1 cellular context compared by ENCODE assay signal in genomic region chr2:27322766-27323591, GRCh38.
TF ChIP-seq lines count a peak whose summit lies in the region.

Gene MPV17, minus strand, starts transcription at chr2:27323097. Its CDS starts 580 bp downstream, at chr2:27322517.

TF ChIP-seq in K562, 482 proteins besides CTCF, POLR2A, EP300 and RAD21 (continued from another document and continues in another):
- TF ChIP-seq PKNOX1 (IDR thresholded peaks at IDR 0.05): peak; percentile 95
- TF ChIP-seq SAP30 (IDR thresholded peaks at IDR 0.05; ENCODE audit: borderline replicate concordance, insufficient read depth, low read depth, low read length, poor library complexity, severe bottlenecking): peak; percentile 83
- TF ChIP-seq POLR2AphosphoS2 (IDR thresholded peaks at IDR 0.05; ENCODE audit: low read length): peak; percentile 96
- TF ChIP-seq ARID1B (IDR thresholded peaks at IDR 0.05): no peak
- no peak for TF ChIP-seq PURB (CRISPR knock-in tag; IDR thresholded peaks at IDR 0.05; ENCODE audit: low read depth)
- TF ChIP-seq PTTG1 (tag; IDR thresholded peaks at IDR 0.05; ENCODE audit: low read depth): no peak
- no peak for TF ChIP-seq BDP1 (IDR thresholded peaks at IDR 0.05; ENCODE audit: insufficient read depth, insufficient read length)
- no peak for TF ChIP-seq GATAD2A (IDR thresholded peaks at IDR 0.05)
- peak; percentile 68; the same call in 1 of the 2 replicates for TF ChIP-seq THAP12 (CRISPR knock-in tag; IDR thresholded peaks at IDR 0.05)
- TF ChIP-seq CEBPZ (IDR thresholded peaks at IDR 0.05; ENCODE audit: borderline replicate concordance, low read depth, low read length): no peak
- no peak for TF ChIP-seq CBX8 (IDR thresholded peaks at IDR 0.05; ENCODE audit: borderline replicate concordance, extremely low read depth, low read depth, low read length, poor library complexity, severe bottlenecking)
- no peak for TF ChIP-seq ZC3H11A (IDR thresholded peaks at IDR 0.05; ENCODE audit: low read depth, low read length)
- TF ChIP-seq ZEB2 (IDR thresholded peaks at IDR 0.05): 0 out of 2 replicates have a peak, but pooled peaks have one; percentile 57
- TF ChIP-seq STAG1 (CRISPR knock-in tag; IDR thresholded peaks at IDR 0.05; ENCODE audit: borderline replicate concordance): no peak
- TF ChIP-seq ZBTB11 (CRISPR knock-in tag; IDR thresholded peaks at IDR 0.05): peak in 1 of 3 experiments; percentile 75; a peak in 2 of 6 replicates
- peak; percentile 38; the same call in 1 of the 2 replicates for TF ChIP-seq ATF3 (IDR thresholded peaks at IDR 0.05)
- TF ChIP-seq ATF3 (CRISPR knock-in tag; conservative IDR thresholded peaks at IDR 0.05): no peak
- TF ChIP-seq FOXM1 (IDR thresholded peaks at IDR 0.05; ENCODE audit: low read depth): no peak
- no peak for TF ChIP-seq FOXM1 (CRISPR knock-in tag; IDR thresholded peaks at IDR 0.05; ENCODE audit: low read depth)
- no peak for TF ChIP-seq IRF9 (tag; IDR thresholded peaks at IDR 0.05)
- no peak for TF ChIP-seq ZNF134 (CRISPR knock-in tag; conservative IDR thresholded peaks at IDR 0.05)
- TF ChIP-seq XRCC5 (IDR thresholded peaks at IDR 0.05; ENCODE audit: low read depth, low read length): no peak
- TF ChIP-seq ILK (tag; IDR thresholded peaks at IDR 0.05; ENCODE audit: borderline replicate concordance, low read depth): no peak
- no peak for TF ChIP-seq ZNF277 (CRISPR knock-in tag; IDR thresholded peaks at IDR 0.05; ENCODE audit: borderline replicate concordance)
- TF ChIP-seq KLF13 (tag; IDR thresholded peaks at IDR 0.05; ENCODE audit: borderline replicate concordance, low read depth): no peak
- TF ChIP-seq TSHZ1 (CRISPR knock-in tag; IDR thresholded peaks at IDR 0.05): no peak
- peak; percentile 47; the same call in 1 of the 2 replicates for TF ChIP-seq ZNF3 (CRISPR knock-in tag; IDR thresholded peaks at IDR 0.05)
- peak; percentile 92 for TF ChIP-seq GABPB1 (CRISPR knock-in tag; IDR thresholded peaks at IDR 0.05)
- TF ChIP-seq CBFA2T2 (conservative IDR thresholded peaks at IDR 0.05): peak; percentile 70
- TF ChIP-seq ARID3B (CRISPR knock-in tag; IDR thresholded peaks at IDR 0.05; ENCODE audit: borderline replicate concordance): no peak
- TF ChIP-seq ZNF316 (IDR thresholded peaks at IDR 0.05): no peak
- TF ChIP-seq SETDB1 (IDR thresholded peaks at IDR 0.05; ENCODE audit: low read length): no peak
- no peak for TF ChIP-seq NUFIP1 (IDR thresholded peaks at IDR 0.05; ENCODE audit: partially characterized antibody)
- TF ChIP-seq SRSF1 (IDR thresholded peaks at IDR 0.05; ENCODE audit: low read depth, low read length): no peak
- TF ChIP-seq DEAF1 (CRISPR knock-in tag; IDR thresholded peaks at IDR 0.05): no peak
- no peak for TF ChIP-seq ZBED1 (IDR thresholded peaks at IDR 0.05)
- no peak for TF ChIP-seq ZBTB8A (IDR thresholded peaks at IDR 0.05; ENCODE audit: partially characterized antibody)
